ENCODE assay signal across 14 cellular contexts in genomic region chr3:157075693-157076420, GRCh38.
DNase-seq lines count a peak whose midpoint lies in the region; ATAC-seq, FAIRE-seq and TF ChIP-seq lines count a peak whose summit lies in the region.
"Had no signal": no experiment of that assay in that cellular context is flagged by ENCODE, and none has a peak within 500 bp of the region (broad histone marks: within the 10 kb centered on the region; RNA-seq: fewer than 3 reads in every experiment).

No MANE protein-coding gene starts in this region.

- intact Hi-C loops in MCF 10A (cut with micrococcal nuclease): no loop called here
- intact Hi-C loops in thyroid gland (cut with DNase I): loop anchor here (10.0 kb wide), 1 partner anchor 251 kb away; the partner anchor contains the start of gene LEKR1

- no peaks in the 10 kb centered on the region for H3K27me3 Mint-ChIP-seq in MCF 10A (ENCODE audit: insufficient read depth, unreplicated experiment)
- H3K27me3 Mint-ChIP-seq in activated T-helper 17 cell treated with anti-CD3 and anti-CD28 coated beads, Interleukin-2, amount 50 U/mL, for 72 hours: no peaks in the 10 kb centered on the region
- H3K27me3 Mint-ChIP-seq: activated naive CD4-positive, alpha-beta T cell treated with anti-CD3 and anti-CD28 coated beads, Interleukin-2, amount 50 U/mL, for 24 hours; B cell had no signal

- H3K27ac Mint-ChIP-seq in MCF 10A (ENCODE audit: low read depth, unreplicated experiment): no peak overlapping the region
- H3K27ac Mint-ChIP-seq in activated T-helper 17 cell treated with anti-CD3 and anti-CD28 coated beads, Interleukin-2, amount 50 U/mL, for 72 hours: peak overlapping the region; percentile 25
- H3K27ac Mint-ChIP-seq: activated naive CD4-positive, alpha-beta T cell treated with anti-CD3 and anti-CD28 coated beads, Interleukin-2, amount 50 U/mL, for 24 hours; B cell had no signal

- H3K27ac ChIP-seq in thyroid gland (no peak overlapping the region), small intestine (ENCODE audit: low read depth in 1 of 2, low read length in 1 of 2) (peak overlapping the region in 1 of 2 donors; percentile 22)

- H3K4me1 ChIP-seq in thyroid gland: peaks cover 0 to 17% of the 10 kb centered on the region in 2 donors
- H3K4me1 ChIP-seq in small intestine (ENCODE audit: control insufficient read depth in 2 of 2, insufficient read depth in 1 of 2, low read depth in 1 of 2, low read length in 1 of 2): peaks cover 0 to 5% of the 10 kb centered on the region in 2 donors

- H3K9me3 Mint-ChIP-seq in MCF 10A (ENCODE audit: unreplicated experiment): no peaks in the 10 kb centered on the region
- no peaks in the 10 kb centered on the region for H3K9me3 Mint-ChIP-seq in activated T-helper 17 cell treated with anti-CD3 and anti-CD28 coated beads, Interleukin-2, amount 50 U/mL, for 72 hours
- H3K9me3 Mint-ChIP-seq: activated naive CD4-positive, alpha-beta T cell treated with anti-CD3 and anti-CD28 coated beads, Interleukin-2, amount 50 U/mL, for 24 hours had no signal

- H3K4me3 ChIP-seq in thyroid gland (replicated peaks in 1 of 3) (no peak overlapping the region), small intestine (ENCODE audit: low read depth in 1 of 2, low read length in 2 of 2) (no peak overlapping the region)
- H3K4me3 ChIP-seq: HAP-1 had no signal

- H3K9me3 ChIP-seq in thyroid gland (no peaks in the 10 kb centered on the region), small intestine (ENCODE audit: control insufficient read depth, low read depth) (no peaks in the 10 kb centered on the region)
- H3K9me3 ChIP-seq: HAP-1 had no signal

- WGBS in thyroid gland, 2 donors: 38 to 45% methylated on average over 7 of the region's 7 CpGs
- WGBS in small intestine, 3 donors: 60 to 70% (median 60%) methylated on average over 7 of the region's 7 CpGs

- in situ Hi-C loops in T47D (cut with HindIII; ENCODE audit: low pct_unique_long_range_greater_than_20kb, low sequenced_read_pairs) (no loop called here), GM13977 (cut with MboI; ENCODE audit: low pct_unique_long_range_greater_than_20kb, low sequenced_read_pairs, unreplicated experiment) (loop anchor here (10.0 to 25.0 kb wide), 2 partner anchors 391 to 539 kb away; no protein-coding TSS in a partner anchor)

- H3K4me1 Mint-ChIP-seq in MCF 10A (ENCODE audit: insufficient read depth, unreplicated experiment): no peaks in the 10 kb centered on the region
- H3K4me1 Mint-ChIP-seq in activated T-helper 17 cell treated with anti-CD3 and anti-CD28 coated beads, Interleukin-2, amount 50 U/mL, for 72 hours: peaks cover 21% of the 10 kb centered on the region
- H3K4me1 Mint-ChIP-seq: B cell had no signal

- no peak for TF ChIP-seq POLR2A in thyroid gland (IDR thresholded peaks at IDR 0.05)

- DNase-seq in T47D (ENCODE audit: low read depth in 1 of 2, low spot score in 1 of 2) (peak; percentile 24 to 75), MCF 10A (ENCODE audit: unreplicated experiment) (no peak), medulla oblongata (ENCODE audit: extremely low spot score) (peak; percentile 71), thyroid gland (peak; percentile 29 to 33), GM13977 (ENCODE audit: low spot score) (no peak), small intestine (no peak)
- DNase-seq: SHP77 had no signal

- H3K36me3 Mint-ChIP-seq in MCF 10A (ENCODE audit: insufficient read depth, unreplicated experiment): no peaks in the 10 kb centered on the region
- H3K36me3 Mint-ChIP-seq in activated T-helper 17 cell treated with anti-CD3 and anti-CD28 coated beads, Interleukin-2, amount 50 U/mL, for 72 hours (ENCODE audit: low read depth): no peaks in the 10 kb centered on the region
- H3K36me3 Mint-ChIP-seq: activated naive CD4-positive, alpha-beta T cell treated with anti-CD3 and anti-CD28 coated beads, Interleukin-2, amount 50 U/mL, for 24 hours had no signal

- H3K36me3 ChIP-seq in thyroid gland: no peaks in the 10 kb centered on the region
- H3K36me3 ChIP-seq in small intestine (ENCODE audit: control insufficient read depth in 2 of 2, insufficient read depth in 2 of 2, low read length in 2 of 2): no peaks in the 10 kb centered on the region
- H3K36me3 ChIP-seq: HAP-1 had no signal

- peak; percentile 73 for ATAC-seq in activated T-helper 17 cell treated with anti-CD3 and anti-CD28 coated beads, Interleukin-2, amount 50 U/mL, for 72 hours (replicated peaks)
- no peak for ATAC-seq in GM19455 (IDR thresholded peaks at IDR 0.05; ENCODE audit: unreplicated experiment)
- ATAC-seq: activated CD4-positive, CD25-positive, alpha-beta regulatory T cell treated with anti-CD3 and anti-CD28 coated beads, Interleukin-2, amount 50 U/mL, for 24 hours had no signal

- CTCF ChIA-PET in MCF 10A (lab: Yijun Ruan, JAX): interaction anchor here (1.0 kb wide), 1 partner anchor 174 kb away, joined by 3 read pairs; no protein-coding TSS in a partner anchor

- H3K27me3 ChIP-seq in thyroid gland (no peaks in the 10 kb centered on the region), small intestine (ENCODE audit: control insufficient read depth in 2 of 2, insufficient read depth in 2 of 2, low read length in 2 of 2) (no peaks in the 10 kb centered on the region)

- no peak for TF ChIP-seq CTCF in MCF 10A (IDR thresholded peaks at IDR 0.05; ENCODE audit: unreplicated experiment)
- no peak for TF ChIP-seq CTCF in thyroid gland (IDR thresholded peaks at IDR 0.05)
- no peak for TF ChIP-seq CTCF in GM13977 (IDR thresholded peaks at IDR 0.05; ENCODE audit: extremely low read depth, insufficient read depth, missing control alignments)

- BruUV-seq in MCF 10A (replicated peaks; lab: Mats Ljungman, UMichigan): no TSS peak

- no peak for FAIRE-seq in small intestine (lab: Jason Lieb, UNC)
- FAIRE-seq: G401.6 had no signal

- H3K4me3 Mint-ChIP-seq in MCF 10A (ENCODE audit: unreplicated experiment): no peak overlapping the region
- H3K4me3 Mint-ChIP-seq in activated T-helper 17 cell treated with anti-CD3 and anti-CD28 coated beads, Interleukin-2, amount 50 U/mL, for 72 hours: peak overlapping the region; percentile 4
- H3K4me3 Mint-ChIP-seq: activated naive CD4-positive, alpha-beta T cell treated with anti-CD3 and anti-CD28 coated beads, Interleukin-2, amount 50 U/mL, for 24 hours; B cell had no signal

- POLR2A ChIA-PET in MCF 10A (lab: Yijun Ruan, JAX): no interaction called here

Comparison
In these comparisons a context has a peak if more than half of its experiments do, and no peak if none do; other contexts are left out.
1. DNase-seq: peak in T47D (2 of 2), medulla oblongata (single experiment) and thyroid gland (2 of 2); none in MCF 10A (single experiment), GM13977 (single experiment) and small intestine (single experiment).